21 cellular contexts compared by ENCODE assay signal in the genomic region with DNA sequence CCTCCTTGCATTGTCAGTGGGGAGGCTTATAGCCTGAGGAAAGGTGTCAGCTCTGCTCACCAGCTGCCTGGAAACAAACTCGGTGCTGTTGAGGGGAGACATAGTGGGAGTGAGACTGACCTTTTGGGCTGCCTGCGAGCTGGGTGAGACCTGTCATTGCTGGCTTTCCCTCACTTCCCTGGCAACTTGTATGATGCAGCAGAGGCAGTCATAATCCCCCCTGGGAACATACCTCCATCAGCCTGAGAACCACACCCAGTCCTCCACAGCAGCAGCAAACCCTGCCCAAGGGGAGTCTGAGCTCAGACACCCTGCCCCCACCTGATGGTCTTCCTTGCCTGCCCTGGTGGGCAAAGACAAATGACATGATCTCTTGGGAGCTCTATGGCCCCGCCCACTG.
"Had no signal": no experiment of that assay in that cellular context is flagged by ENCODE, and none has a peak within 500 bp of the region (broad histone marks: within the 10 kb centered on the region; RNA-seq: fewer than 3 reads in every experiment).

No MANE protein-coding gene starts in this region.

- ATAC-seq: gastrocnemius medialis; heart left ventricle; left ventricle myocardium superior; naive thymus-derived CD8-positive, alpha-beta T cell; psoas muscle; right cardiac atrium; stimulated activated naive CD8-positive, alpha-beta T cell treated with anti-CD3 and anti-CD28 coated beads, Interleukin-15, amount 100 ng/mL, for 72 hours had no signal

- DNase-seq: dorsolateral prefrontal cortex; effector CD4-positive, alpha-beta T cell; gastrocnemius medialis; heart left ventricle; hippocampal formation; immature natural killer cell; islet precursor cell; left ventricle myocardium superior; lower lobe of right lung; naive thymus-derived CD8-positive, alpha-beta T cell; nephron progenitor cell; occipital lobe; ovary; psoas muscle; right cardiac atrium; sigmoid colon; stimulated activated CD4-positive, alpha-beta T cell treated with anti-CD3 and anti-CD28 coated beads, Interleukin-4, amount 100 ng/mL, for 4 hours; stimulated activated naive CD4-positive, alpha-beta T cell; stimulated activated naive CD8-positive, alpha-beta T cell treated with anti-CD3 and anti-CD28 coated beads, Interleukin-15, amount 100 ng/mL, for 72 hours; transverse colon had no signal

- H3K4me1 Mint-ChIP-seq: immature natural killer cell; naive thymus-derived CD8-positive, alpha-beta T cell; nephron progenitor cell; stimulated activated naive CD8-positive, alpha-beta T cell treated with anti-CD3 and anti-CD28 coated beads, Interleukin-15, amount 100 ng/mL, for 72 hours had no signal

- H3K27ac Mint-ChIP-seq: immature natural killer cell; naive thymus-derived CD8-positive, alpha-beta T cell; nephron progenitor cell; stimulated activated naive CD8-positive, alpha-beta T cell treated with anti-CD3 and anti-CD28 coated beads, Interleukin-15, amount 100 ng/mL, for 72 hours had no signal

- H3K36me3 Mint-ChIP-seq: immature natural killer cell; naive thymus-derived CD8-positive, alpha-beta T cell had no signal

- H3K4me3 ChIP-seq: dorsolateral prefrontal cortex, gastrocnemius medialis, heart left ventricle, lower lobe of right lung, ovary, psoas muscle, sigmoid colon, suprapubic skin, transverse colon had no signal

- H3K27ac ChIP-seq: dorsolateral prefrontal cortex, gastrocnemius medialis, heart left ventricle, lower lobe of right lung, ovary, psoas muscle, sigmoid colon, suprapubic skin, transverse colon had no signal

- H3K27me3 Mint-ChIP-seq: naive thymus-derived CD8-positive, alpha-beta T cell; stimulated activated naive CD8-positive, alpha-beta T cell treated with anti-CD3 and anti-CD28 coated beads, Interleukin-15, amount 100 ng/mL, for 72 hours had no signal

- H3K9me3 ChIP-seq: gastrocnemius medialis, lower lobe of right lung, ovary, psoas muscle, sigmoid colon, suprapubic skin, transverse colon had no signal

- H3K4me1 ChIP-seq: gastrocnemius medialis, heart left ventricle, lower lobe of right lung, psoas muscle, sigmoid colon, suprapubic skin, transverse colon had no signal

- H3K27me3 ChIP-seq: gastrocnemius medialis, heart left ventricle, sigmoid colon, suprapubic skin, transverse colon had no signal

- H3K36me3 ChIP-seq: gastrocnemius medialis, heart left ventricle, lower lobe of right lung, ovary, sigmoid colon, suprapubic skin, transverse colon had no signal

- H3K4me3 Mint-ChIP-seq: immature natural killer cell; naive thymus-derived CD8-positive, alpha-beta T cell; nephron progenitor cell; stimulated activated naive CD8-positive, alpha-beta T cell treated with anti-CD3 and anti-CD28 coated beads, Interleukin-15, amount 100 ng/mL, for 72 hours had no signal
